17 cellular contexts compared by ENCODE assay signal in genomic region chr17:57823469-57824401, GRCh38. TPM values are rescaled to one million over a fixed set of nuclear protein-coding genes. Genes with fewer than 3 reads are reported as not detected.
A peak's percentile ranks its signal among the peaks of the same experiment; 100 is the strongest.
DNase-seq lines count a peak whose midpoint lies in the region; TF ChIP-seq lines count a peak whose summit lies in the region.
"Had no signal": no experiment of that assay in that cellular context is flagged by ENCODE, and none has a peak within 500 bp of the region (broad histone marks: within the 10 kb centered on the region; RNA-seq: fewer than 3 reads in every experiment).

No MANE protein-coding gene starts in this region.

- no peak overlapping the region for H3K27ac ChIP-seq in right atrium auricular region
- H3K27ac ChIP-seq: parathyroid adenoma had no signal

- no peaks in the 10 kb centered on the region for H3K9me3 Mint-ChIP-seq in activated T-cell treated with anti-CD3 and anti-CD28 coated beads, Interleukin-2, amount 50 U/mL, for 24 hours
- H3K9me3 Mint-ChIP-seq: CD4-positive, CD25-positive, alpha-beta regulatory T cell had no signal

- DNase-seq in HEK293T (ENCODE audit: extremely low spot score) (peak; percentile 59), NCI-H2227 treated with DMSO at 0.1 percent for 48 hours (lab: John Stamatoyannopoulos, UW) (peak; percentile 98), cardiac fibroblast (ENCODE audit: low read depth in 2 of 2) (peak; percentile 17 to 27), renal cortical epithelial cell (ENCODE audit: low read depth) (peak; percentile 80), right atrium auricular region (ENCODE audit: low spot score) (no peak)
- no peak for DNase-seq in activated CD4-positive, alpha-beta T cell treated with anti-CD3 and anti-CD28 coated beads, Interleukin-2, amount 50 U/mL, for 1 hour
- no peak for DNase-seq in activated T-cell treated with anti-CD3 and anti-CD28 coated beads, Interleukin-2, amount 50 U/mL, for 24 hours
- no peak for DNase-seq in stimulated activated CD8-positive, alpha-beta memory T cell treated with anti-CD3 and anti-CD28 coated beads, Interleukin-4, amount 100 ng/mL, for 48 hours
- DNase-seq: activated T-cell treated with anti-CD3 and anti-CD28 coated beads for 4 hours; amygdala; CD4-positive, CD25-positive, alpha-beta regulatory T cell; effector CD4-positive, alpha-beta T cell; hippocampal formation; NCI-H2171; stimulated activated CD4-positive, alpha-beta T cell treated with anti-CD3 and anti-CD28 coated beads, Interleukin-2, amount 100 ng/mL, for 48 hours; stimulated activated naive CD4-positive, alpha-beta T cell treated with Interleukin-2 at 50 U/mL for 16 hours had no signal

- H3K36me3 ChIP-seq in right atrium auricular region = peaks cover 5% of the 10 kb centered on the region

- no peaks in the 10 kb centered on the region for H3K36me3 Mint-ChIP-seq in activated T-cell treated with anti-CD3 and anti-CD28 coated beads, Interleukin-2, amount 50 U/mL, for 24 hours (ENCODE audit: low read depth)
- H3K36me3 Mint-ChIP-seq: CD4-positive, CD25-positive, alpha-beta regulatory T cell had no signal

- H3K4me3 Mint-ChIP-seq in activated T-cell treated with anti-CD3 and anti-CD28 coated beads, Interleukin-2, amount 50 U/mL, for 24 hours = no peak overlapping the region
- H3K4me3 Mint-ChIP-seq: CD4-positive, CD25-positive, alpha-beta regulatory T cell had no signal

- H3K27me3 ChIP-seq in right atrium auricular region = no peaks in the 10 kb centered on the region

- no peak overlapping the region for H3K27ac Mint-ChIP-seq in activated T-cell treated with anti-CD3 and anti-CD28 coated beads, Interleukin-2, amount 50 U/mL, for 24 hours
- H3K27ac Mint-ChIP-seq: CD4-positive, CD25-positive, alpha-beta regulatory T cell had no signal

- no peaks in the 10 kb centered on the region for H3K4me1 ChIP-seq in right atrium auricular region
- H3K4me1 ChIP-seq: parathyroid adenoma had no signal

- TF ChIP-seq CTCF in cardiac fibroblast (IDR thresholded peaks at IDR 0.05; ENCODE audit: low read depth, low read length) (no peak), right atrium auricular region (IDR thresholded peaks at IDR 0.05) (no peak)

- POLR2A ChIA-PET in HEK293T (lab: Yijun Ruan, JAX) = interaction anchor here (0.6 to 1.5 kb wide), 3 partner anchors 12 to 183 kb away, joined by 4 to 5 read pairs (median 4); partner anchors contain the start of gene SRSF1

- H3K4me3 ChIP-seq in cardiac fibroblast (replicated peaks in 1 of 2; ENCODE audit: low read depth in 2 of 2, low read length in 2 of 2) = no peak overlapping the region
- H3K4me3 ChIP-seq in right atrium auricular region = no peak overlapping the region

- no peaks in the 10 kb centered on the region for H3K4me1 Mint-ChIP-seq in activated T-cell treated with anti-CD3 and anti-CD28 coated beads, Interleukin-2, amount 50 U/mL, for 24 hours (ENCODE audit: low read depth)
- H3K4me1 Mint-ChIP-seq: CD4-positive, CD25-positive, alpha-beta regulatory T cell had no signal

- H3K27me3 Mint-ChIP-seq in activated T-cell treated with anti-CD3 and anti-CD28 coated beads, Interleukin-2, amount 50 U/mL, for 24 hours = no peaks in the 10 kb centered on the region

- CTCF ChIA-PET in HEK293T (lab: Yijun Ruan, JAX) = interaction anchor here (0.6 to 6.7 kb wide), 3 partner anchors 9 to 40 kb away, joined by 3 to 33 read pairs (median 6); no protein-coding TSS in a partner anchor

- no peaks in the 10 kb centered on the region for H3K9me3 ChIP-seq in right atrium auricular region

TF ChIP-seq in HEK293T, 16 proteins besides CTCF, POLR2A, EP300 and RAD21:
- TF ChIP-seq, protein P1, sequence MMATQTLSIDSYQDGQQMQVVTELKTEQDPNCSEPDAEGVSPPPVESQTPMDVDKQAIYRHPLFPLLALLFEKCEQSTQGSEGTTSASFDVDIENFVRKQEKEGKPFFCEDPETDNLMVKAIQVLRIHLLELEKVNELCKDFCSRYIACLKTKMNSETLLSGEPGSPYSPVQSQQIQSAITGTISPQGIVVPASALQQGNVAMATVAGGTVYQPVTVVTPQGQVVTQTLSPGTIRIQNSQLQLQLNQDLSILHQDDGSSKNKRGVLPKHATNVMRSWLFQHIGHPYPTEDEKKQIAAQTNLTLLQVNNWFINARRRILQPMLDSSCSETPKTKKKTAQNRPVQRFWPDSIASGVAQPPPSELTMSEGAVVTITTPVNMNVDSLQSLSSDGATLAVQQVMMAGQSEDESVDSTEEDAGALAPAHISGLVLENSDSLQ (IDR thresholded peaks at IDR 0.05) = peak; percentile 98
- TF ChIP-seq HDGF (IDR thresholded peaks at IDR 0.05; ENCODE audit: borderline replicate concordance) = 0 out of 2 replicates have a peak, but pooled peaks have one; percentile 55
- TF ChIP-seq LEF1 (IDR thresholded peaks at IDR 0.05; ENCODE audit: borderline replicate concordance) = peak; percentile 37; the same call in 1 of the 2 replicates
- TF ChIP-seq SP1 (IDR thresholded peaks at IDR 0.05) = no peak
- TF ChIP-seq BHLHE40 (IDR thresholded peaks at IDR 0.05; ENCODE audit: borderline replicate concordance) = no peak
- TF ChIP-seq FOXK2 (IDR thresholded peaks at IDR 0.05) = no peak
- TF ChIP-seq FOXA1 (IDR thresholded peaks at IDR 0.05) = no peak
- peak; percentile 95 for TF ChIP-seq ARNT (IDR thresholded peaks at IDR 0.05)
- TF ChIP-seq L3MBTL2 (conservative IDR thresholded peaks at IDR 0.05) = peak; percentile 36; the same call in 1 of the 2 replicates
- TF ChIP-seq ELF4 (IDR thresholded peaks at IDR 0.05) = no peak
TF ChIP-seq in HEK293T: peak in this region for 5.

RNA-seq across cellular contexts. Expression of gene MRPS23, which starts 26.1 kb away (rescaled TPM):
- total RNA-seq in renal cortical epithelial cell = 20.2 and 58.9 TPM in 2 replicates
- total RNA-seq in right atrium auricular region = 10 to 100 TPM; 24.1 to 35.3 TPM

Comparison
In these comparisons a context has a peak if more than half of its experiments do, and no peak if none do; other contexts are left out.
1. DNase-seq: peak in HEK293T (single experiment), NCI-H2227 treated with DMSO at 0.1 percent for 48 hours (single experiment), cardiac fibroblast (2 of 2) and renal cortical epithelial cell (single experiment); none in activated CD4-positive, alpha-beta T cell treated with anti-CD3 and anti-CD28 coated beads, Interleukin-2, amount 50 U/mL, for 1 hour (single experiment), activated T-cell treated with anti-CD3 and anti-CD28 coated beads, Interleukin-2, amount 50 U/mL, for 24 hours (single experiment), right atrium auricular region (single experiment) and stimulated activated CD8-positive, alpha-beta memory T cell treated with anti-CD3 and anti-CD28 coated beads, Interleukin-4, amount 100 ng/mL, for 48 hours (single experiment).